Comparison of ENCODE assay signal across 15 cellular contexts in genomic region chr5:109907751-109908150, GRCh38.
DNase-seq lines count a peak whose midpoint lies in the region; ATAC-seq and TF ChIP-seq lines count a peak whose summit lies in the region.
"Had no signal": no experiment of that assay in that cellular context is flagged by ENCODE, and none has a peak within 500 bp of the region (broad histone marks: within the 10 kb centered on the region; RNA-seq: fewer than 3 reads in every experiment).

No MANE protein-coding gene starts in this region.

- H3K79me2 ChIP-seq in OCI-LY7 (ENCODE audit: insufficient read depth, low read depth, low read length) = no peaks in the 10 kb centered on the region

- H3K9me3 ChIP-seq in adipocyte (ENCODE audit: control insufficient read depth, low read length) (no peaks in the 10 kb centered on the region), left ventricle myocardium inferior (replicated peaks) (no peaks in the 10 kb centered on the region), OCI-LY7 (ENCODE audit: low read length) (no peaks in the 10 kb centered on the region)

- POLR2A ChIA-PET in OCI-LY7 (lab: Charles Lee) = interaction anchor here (1.0 kb wide), 1 partner anchor 8 kb away, joined by 3 read pairs; no protein-coding TSS in a partner anchor

- H2AFZ ChIP-seq in OCI-LY7 (ENCODE audit: low read length) = no peak overlapping the region

- H3K4me1 ChIP-seq in adipocyte (ENCODE audit: control insufficient read depth, insufficient read depth, low read length) = peaks cover 10% of the 10 kb centered on the region
- no peaks in the 10 kb centered on the region for H3K4me1 ChIP-seq in left ventricle myocardium inferior
- peaks cover 15% of the 10 kb centered on the region for H3K4me1 ChIP-seq in OCI-LY7 (ENCODE audit: insufficient read depth, low read length, poor library complexity, severe bottlenecking)

- H3K27ac ChIP-seq in left ventricle myocardium inferior (replicated peaks) (peak overlapping the region; percentile 41), OCI-LY7 (ENCODE audit: low read depth, low read length, poor library complexity, severe bottlenecking) (no peak overlapping the region)
- H3K27ac ChIP-seq: 22Rv1 had no signal

- no peak for ATAC-seq in activated CD4-positive, CD25-positive, alpha-beta regulatory T cell treated with anti-CD3 and anti-CD28 coated beads, Interleukin-2, amount 50 U/mL, for 24 hours
- no peak for ATAC-seq in GM21529 (IDR thresholded peaks at IDR 0.05; ENCODE audit: unreplicated experiment)
- ATAC-seq: GM12878 had no signal

- H4K20me1 ChIP-seq in OCI-LY7 (ENCODE audit: insufficient read depth, low read length) = no peaks in the 10 kb centered on the region

- BruUV-seq in OCI-LY7 (replicated peaks; lab: Mats Ljungman, UMichigan) = no TSS peak

- intact Hi-C loops in left ventricle myocardium inferior (cut with micrococcal nuclease) (no loop called here), OCI-LY7 (cut with micrococcal nuclease; ENCODE audit: unreplicated experiment) (no loop called here)

- CTCF ChIA-PET in OCI-LY7 (lab: Charles Lee; ENCODE audit: unreplicated experiment) = no interaction called here

- TF ChIP-seq CTCF in left ventricle myocardium inferior (IDR thresholded peaks at IDR 0.05; ENCODE audit: borderline replicate concordance) (no peak), OCI-LY7 (conservative IDR thresholded peaks at IDR 0.05; ENCODE audit: low read length) (no peak)

- H3K36me3 ChIP-seq in adipocyte (ENCODE audit: control insufficient read depth, insufficient read depth, low read length, severe bottlenecking) (no peaks in the 10 kb centered on the region), left ventricle myocardium inferior (no peaks in the 10 kb centered on the region), OCI-LY7 (ENCODE audit: insufficient read depth, low read length) (no peaks in the 10 kb centered on the region)

- H3K27me3 ChIP-seq in adipocyte (replicated peaks; ENCODE audit: control insufficient read depth, insufficient read depth, low read length) (peaks cover 12% of the 10 kb centered on the region), left ventricle myocardium inferior (ENCODE audit: low read depth) (peaks cover 77% of the 10 kb centered on the region)

- H3K4me3 ChIP-seq in adipocyte (ENCODE audit: low read length) = no peak overlapping the region
- H3K4me3 ChIP-seq in left ventricle myocardium inferior = no peak overlapping the region
- no peak overlapping the region for H3K4me3 ChIP-seq in OCI-LY7 (ENCODE audit: low read depth, low read length, poor library complexity, severe bottlenecking)
- H3K4me3 ChIP-seq: GM12878 had no signal

- H3K4me2 ChIP-seq in OCI-LY7 (ENCODE audit: low read length) = no peak overlapping the region

- H3K9ac ChIP-seq in adipocyte (ENCODE audit: low read length) = no peak overlapping the region

- no peaks in the 10 kb centered on the region for H3K9me2 ChIP-seq in OCI-LY7 (ENCODE audit: insufficient read depth, low read length)

- peak; percentile 1 for DNase-seq in NCI-H2171 treated with DMSO at 0.1 percent for 48 hours (lab: John Stamatoyannopoulos, UW)
- DNase-seq in NCI-H2171 (lab: John Stamatoyannopoulos, UW) = no peak
- DNase-seq in adipocyte (ENCODE audit: low read depth) = peak; percentile 72
- DNase-seq in left ventricle myocardium inferior = no peak
- peak; percentile 36 for DNase-seq in stromal cell of bone marrow (ENCODE audit: low read depth)
- no peak for DNase-seq in OCI-LY7 (ENCODE audit: low spot score)
- DNase-seq: Calu3; effector CD4-positive, alpha-beta T cell; GOT3; NCI-H526; SIG-M5 had no signal

Comparison
In these comparisons a context has a peak if more than half of its experiments do, and no peak if none do; other contexts are left out.
1. DNase-seq: peak in NCI-H2171 treated with DMSO at 0.1 percent for 48 hours (single experiment), adipocyte (single experiment) and stromal cell of bone marrow (single experiment); none in NCI-H2171 (single experiment), left ventricle myocardium inferior (single experiment) and OCI-LY7 (single experiment).